In genomic region chr10:103451871-103452713, GRCh38 we compare ENCODE assay signal across 8 cellular contexts. TPM values are rescaled to one million over a fixed set of nuclear protein-coding genes. Genes with fewer than 3 reads are reported as not detected.
DNase-seq lines count a peak whose midpoint lies in the region; ATAC-seq and TF ChIP-seq lines count a peak whose summit lies in the region.

Gene CALHM2, minus strand, starts transcription at chr10:103452370. Its CDS starts 2,429 bp downstream, at chr10:103449941.

- peaks cover 29 to 55% of the 10 kb centered on the region in 2 donors for H3K4me1 ChIP-seq in left lung

- TF ChIP-seq CTCF in choroid plexus epithelial cell (conservative IDR thresholded peaks at IDR 0.05; ENCODE audit: low read depth, low read length) = no peak
- no peak for TF ChIP-seq CTCF in left lung (IDR thresholded peaks at IDR 0.05)

- peaks cover 0 to 32% of the 10 kb centered on the region in 2 donors for H3K36me3 ChIP-seq in left lung

- H3K9me3 ChIP-seq in left lung = no peaks in the 10 kb centered on the region

- H3K27ac ChIP-seq in left lung = peak within 1 kb of the TSS; percentile 83 to 84

- DNase-seq in DMS79 treated with DMSO at 0.1 percent for 48 hours (lab: John Stamatoyannopoulos, UW) = peak; percentile 29
- DNase-seq in NCI-H1105 (lab: John Stamatoyannopoulos, UW) = peak; percentile 17
- peak; percentile 29 to 56 for DNase-seq in activated CD4-positive, alpha-beta T cell treated with anti-CD3 and anti-CD28 coated beads for 24 hours (ENCODE audit: low read depth in 2 of 2)
- peak; percentile 68 for DNase-seq in choroid plexus epithelial cell (ENCODE audit: low read depth)
- DNase-seq in left lung = peak; percentile 77 to 90
- peak; percentile 66 for DNase-seq in stimulated activated CD4-positive, alpha-beta T cell treated with anti-CD3 and anti-CD28 coated beads, Interleukin-4, amount 100 ng/mL, for 1 hour

- intact Hi-C loops in left lung (cut with DNase I) = no loop called here

- peak; percentile 76 for ATAC-seq in GM21717 (IDR thresholded peaks at IDR 0.05; ENCODE audit: unreplicated experiment)
- ATAC-seq in left lung = peak; percentile 81
- ATAC-seq in HG03196 (IDR thresholded peaks at IDR 0.05; ENCODE audit: unreplicated experiment) = no peak

- peak within 1 kb of the TSS; percentile 72 for H3K4me3 ChIP-seq in choroid plexus epithelial cell (ENCODE audit: low read depth, low read length)
- H3K4me3 ChIP-seq in left lung = peak within 1 kb of the TSS; percentile 75 to 77

- H3K27me3 ChIP-seq in left lung = peaks cover 0 to 15% of the 10 kb centered on the region in 2 donors

RNA-seq across cellular contexts. Expression of gene CALHM2, which starts in this region (rescaled TPM):
- total RNA-seq in left lung = 10 to 100 TPM; 29.4 to 60.2 TPM

Comparison
In these comparisons a context has a peak if more than half of its experiments do, and no peak if none do; other contexts are left out.
1. DNase-seq: peak in every context shown above with its lines; median percentile 84 in left lung; 68 in choroid plexus epithelial cell; 66 in stimulated activated CD4-positive, alpha-beta T cell treated with anti-CD3 and anti-CD28 coated beads, Interleukin-4, amount 100 ng/mL, for 1 hour; 42 in activated CD4-positive, alpha-beta T cell treated with anti-CD3 and anti-CD28 coated beads for 24 hours; 29 in DMS79 treated with DMSO at 0.1 percent for 48 hours; 17 in NCI-H1105.